In the genomic region with DNA sequence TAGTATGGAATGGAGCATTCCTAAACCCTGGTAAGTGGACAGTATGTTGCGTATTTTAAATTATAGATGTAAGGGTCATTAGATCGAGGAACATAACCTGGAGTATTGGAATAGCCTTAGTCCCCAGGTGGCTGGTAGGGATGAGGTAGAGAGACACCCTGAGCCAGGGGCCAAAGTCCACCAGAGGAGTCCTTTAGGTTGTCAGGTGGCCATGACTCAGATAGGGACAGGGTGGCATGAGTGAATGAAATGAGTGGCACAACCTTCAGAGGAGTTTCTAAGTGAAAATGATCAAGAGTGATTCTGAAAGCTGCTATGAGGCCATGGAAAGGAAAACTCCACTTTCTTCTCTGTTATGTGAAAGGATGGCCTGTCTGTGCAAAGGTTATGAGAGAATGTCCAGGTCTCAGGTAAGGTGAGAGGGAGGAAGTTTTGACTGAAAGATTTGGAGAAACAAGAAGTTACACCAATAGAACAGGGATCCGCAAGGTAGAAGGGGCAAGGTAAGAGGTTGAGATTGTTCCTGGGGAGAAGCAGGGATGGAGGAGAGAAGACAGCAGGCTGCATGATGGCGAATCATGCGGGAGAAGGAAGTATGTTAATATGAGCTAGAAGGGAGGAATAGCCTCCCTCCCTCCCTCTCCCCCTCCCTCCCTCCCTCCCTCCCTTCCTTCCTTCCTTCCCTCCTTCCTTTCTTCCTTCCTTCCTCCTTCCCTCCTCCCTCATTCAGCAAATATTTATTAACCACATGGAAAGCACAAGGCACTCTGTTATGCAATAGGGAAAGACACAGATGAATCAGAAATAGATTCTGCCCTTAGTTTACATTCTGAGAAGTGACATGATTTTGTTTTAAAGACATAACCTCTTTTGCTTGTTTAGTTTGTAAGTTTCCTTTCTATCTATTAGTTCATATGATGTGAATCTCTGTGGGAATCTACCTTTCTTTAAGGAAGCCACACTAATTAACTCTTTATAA, we compare ENCODE assay signal across 14 cellular contexts. TPM values are rescaled to one million over a fixed set of nuclear protein-coding genes. Genes with fewer than 3 reads are reported as not detected.
DNase-seq lines count a peak whose midpoint lies in the region; ATAC-seq, FAIRE-seq and TF ChIP-seq lines count a peak whose summit lies in the region.
"Had no signal": no experiment of that assay in that cellular context is flagged by ENCODE, and none has a peak within 500 bp of the region (broad histone marks: within the 10 kb centered on the region; RNA-seq: fewer than 3 reads in every experiment).

No MANE protein-coding gene starts in this region.

- peak; percentile 86 for DNase-seq in HCEC 1CT
- DNase-seq in astrocyte (ENCODE audit: low read depth), result peak; percentile 21
- DNase-seq in hepatocyte (ENCODE audit: low spot score), result peak; percentile 53
- no peak for DNase-seq in stimulated activated effector memory CD8-positive, alpha-beta T cell treated with anti-CD3 and anti-CD28 coated beads, Interleukin-12 subunit alpha, Interleukin-12 subunit beta, amount 100 ng/mL, for 72 hours (ENCODE audit: low spot score in 2 of 2)
- DNase-seq in T-helper 9 cell, result no peak
- DNase-seq in activated T-helper 2 cell treated with anti-CD3 and anti-CD28 coated beads, Interferon-gamma antibody, Interleukin-2, Interleukin-4, amounts not matched to agents 10 μg/mL and 5 μg/mL and 100 μg/mL, durations not matched to agents 14 hours and 24 hours and 36 hours (ENCODE audit: low spot score), result no peak
- DNase-seq: activated CD4-positive, alpha-beta T cell treated with anti-CD3 and anti-CD28 coated beads for 48 hours; activated gamma-delta T cell; cerebellar nuclear complex; NCI-H2029; NK-92 treated with Interleukin-12 subunit alpha and Interleukin-12 subunit beta, amount 100 ng/mL, for 24 hours had no signal

- FAIRE-seq in astrocyte (lab: Jason Lieb, UNC), result no peak

- no peak overlapping the region for H3K27ac Mint-ChIP-seq in astrocyte (ENCODE audit: unreplicated experiment)
- no peak overlapping the region for H3K27ac Mint-ChIP-seq in stimulated activated effector memory CD8-positive, alpha-beta T cell treated with anti-CD3 and anti-CD28 coated beads, Interleukin-12 subunit alpha, Interleukin-12 subunit beta, amount 100 ng/mL, for 72 hours
- H3K27ac Mint-ChIP-seq in activated T-helper 2 cell treated with anti-CD3 and anti-CD28 coated beads, Interferon-gamma antibody, Interleukin-2, Interleukin-4, amounts not matched to agents 10 μg/mL and 5 μg/mL and 100 μg/mL, durations not matched to agents 14 hours and 24 hours and 36 hours, result no peak overlapping the region

- H3K9me3 ChIP-seq in astrocyte (ENCODE audit: insufficient read depth, low read depth, low read length), result no peaks in the 10 kb centered on the region
- H3K9me3 ChIP-seq in hepatocyte (ENCODE audit: low read depth), result no peaks in the 10 kb centered on the region
- H3K9me3 ChIP-seq: thoracic aorta had no signal

- H3K9me2 ChIP-seq in hepatocyte (replicated peaks; ENCODE audit: insufficient read depth), result no peaks in the 10 kb centered on the region

- peaks cover 2% of the 10 kb centered on the region for H3K4me1 Mint-ChIP-seq in astrocyte (ENCODE audit: low read depth, unreplicated experiment)
- H3K4me1 Mint-ChIP-seq in stimulated activated effector memory CD8-positive, alpha-beta T cell treated with anti-CD3 and anti-CD28 coated beads, Interleukin-12 subunit alpha, Interleukin-12 subunit beta, amount 100 ng/mL, for 72 hours, result peaks cover 10% of the 10 kb centered on the region
- peaks cover 2% of the 10 kb centered on the region for H3K4me1 Mint-ChIP-seq in activated T-helper 2 cell treated with anti-CD3 and anti-CD28 coated beads, Interferon-gamma antibody, Interleukin-2, Interleukin-4, amounts not matched to agents 10 μg/mL and 5 μg/mL and 100 μg/mL, durations not matched to agents 14 hours and 24 hours and 36 hours (ENCODE audit: low read depth)

- H3K4me3 ChIP-seq in astrocyte (ENCODE audit: insufficient read depth, low read depth, low read length) (no peak overlapping the region), hepatocyte (no peak overlapping the region)
- H3K4me3 ChIP-seq: thoracic aorta had no signal

- no peak overlapping the region for H3K4me2 ChIP-seq in astrocyte (ENCODE audit: low read length)
- H3K4me2 ChIP-seq in hepatocyte, result peak overlapping the region; percentile 14

- peaks cover 4% of the 10 kb centered on the region for H3K9me3 Mint-ChIP-seq in astrocyte (ENCODE audit: unreplicated experiment)
- H3K9me3 Mint-ChIP-seq in stimulated activated effector memory CD8-positive, alpha-beta T cell treated with anti-CD3 and anti-CD28 coated beads, Interleukin-12 subunit alpha, Interleukin-12 subunit beta, amount 100 ng/mL, for 72 hours, result no peaks in the 10 kb centered on the region
- H3K9me3 Mint-ChIP-seq in activated T-helper 2 cell treated with anti-CD3 and anti-CD28 coated beads, Interferon-gamma antibody, Interleukin-2, Interleukin-4, amounts not matched to agents 10 μg/mL and 5 μg/mL and 100 μg/mL, durations not matched to agents 14 hours and 24 hours and 36 hours, result no peaks in the 10 kb centered on the region

- H3K27ac ChIP-seq in astrocyte (ENCODE audit: low read depth, low read length), result no peak overlapping the region
- peak overlapping the region; percentile 65 for H3K27ac ChIP-seq in hepatocyte
- H3K27ac ChIP-seq: thoracic aorta had no signal

- H3K36me3 Mint-ChIP-seq in astrocyte (ENCODE audit: low read depth, unreplicated experiment), result no peaks in the 10 kb centered on the region
- no peaks in the 10 kb centered on the region for H3K36me3 Mint-ChIP-seq in stimulated activated effector memory CD8-positive, alpha-beta T cell treated with anti-CD3 and anti-CD28 coated beads, Interleukin-12 subunit alpha, Interleukin-12 subunit beta, amount 100 ng/mL, for 72 hours
- H3K36me3 Mint-ChIP-seq in activated T-helper 2 cell treated with anti-CD3 and anti-CD28 coated beads, Interferon-gamma antibody, Interleukin-2, Interleukin-4, amounts not matched to agents 10 μg/mL and 5 μg/mL and 100 μg/mL, durations not matched to agents 14 hours and 24 hours and 36 hours (ENCODE audit: low read depth), result no peaks in the 10 kb centered on the region

- no peak overlapping the region for H3K4me3 Mint-ChIP-seq in astrocyte (ENCODE audit: unreplicated experiment)
- H3K4me3 Mint-ChIP-seq in stimulated activated effector memory CD8-positive, alpha-beta T cell treated with anti-CD3 and anti-CD28 coated beads, Interleukin-12 subunit alpha, Interleukin-12 subunit beta, amount 100 ng/mL, for 72 hours, result no peak overlapping the region
- no peak overlapping the region for H3K4me3 Mint-ChIP-seq in activated T-helper 2 cell treated with anti-CD3 and anti-CD28 coated beads, Interferon-gamma antibody, Interleukin-2, Interleukin-4, amounts not matched to agents 10 μg/mL and 5 μg/mL and 100 μg/mL, durations not matched to agents 14 hours and 24 hours and 36 hours (ENCODE audit: low read depth)

- H4K20me1 ChIP-seq in astrocyte (ENCODE audit: insufficient read depth, low read length) (no peaks in the 10 kb centered on the region), hepatocyte (ENCODE audit: insufficient read depth, poor library complexity, severe bottlenecking) (no peaks in the 10 kb centered on the region)

- H3K36me3 ChIP-seq in astrocyte (ENCODE audit: insufficient read depth, low read length), result no peaks in the 10 kb centered on the region
- H3K36me3 ChIP-seq in hepatocyte (replicated peaks; ENCODE audit: insufficient read depth, low read depth), result no peaks in the 10 kb centered on the region
- H3K36me3 ChIP-seq: thoracic aorta had no signal

- WGBS in hepatocyte (ENCODE audit: low lambda C conversion rate, missing lambda C conversion rate), result 60% methylated on average over 5 of the region's 5 CpGs

- intact Hi-C loops in activated T-helper 2 cell treated with anti-CD3 and anti-CD28 coated beads, Interferon-gamma antibody, Interleukin-2, Interleukin-4, amounts not matched to agents 10 μg/mL and 5 μg/mL and 100 μg/mL, durations not matched to agents 14 hours and 24 hours and 36 hours (cut with micrococcal nuclease), result no loop called here

- TF ChIP-seq CTCF in astrocyte (IDR thresholded peaks at IDR 0.05; ENCODE audit: insufficient read depth, low read depth, low read length) (no peak), hepatocyte (IDR thresholded peaks at IDR 0.05; ENCODE audit: poor library complexity) (no peak)

- ATAC-seq in stimulated activated effector memory CD8-positive, alpha-beta T cell treated with anti-CD3 and anti-CD28 coated beads, Interleukin-12 subunit alpha, Interleukin-12 subunit beta, amount 100 ng/mL, for 72 hours, result peak; percentile 65
- ATAC-seq in GM18907 (IDR thresholded peaks at IDR 0.05; ENCODE audit: unreplicated experiment) (no peak), HG02852 (IDR thresholded peaks at IDR 0.05; ENCODE audit: unreplicated experiment) (no peak)

- H3K9ac ChIP-seq in astrocyte (ENCODE audit: low read length), result no peak overlapping the region

- peaks cover 46% of the 10 kb centered on the region for H3K27me3 Mint-ChIP-seq in astrocyte (ENCODE audit: low read depth, unreplicated experiment)
- peaks cover 44% of the 10 kb centered on the region for H3K27me3 Mint-ChIP-seq in activated T-helper 2 cell treated with anti-CD3 and anti-CD28 coated beads, Interferon-gamma antibody, Interleukin-2, Interleukin-4, amounts not matched to agents 10 μg/mL and 5 μg/mL and 100 μg/mL, durations not matched to agents 14 hours and 24 hours and 36 hours (ENCODE audit: low read depth)

- no peak overlapping the region for H2AFZ ChIP-seq in astrocyte (ENCODE audit: low read depth, low read length)
- no peak overlapping the region for H2AFZ ChIP-seq in hepatocyte

- no peaks in the 10 kb centered on the region for H3K4me1 ChIP-seq in astrocyte (ENCODE audit: insufficient read depth, low read length)
- H3K4me1 ChIP-seq in hepatocyte (ENCODE audit: insufficient read depth), result no peaks in the 10 kb centered on the region

- H3K27me3 ChIP-seq in astrocyte (ENCODE audit: insufficient read depth, low read length) (peaks cover 40% of the 10 kb centered on the region), hepatocyte (peaks cover 2% of the 10 kb centered on the region)

- no peaks in the 10 kb centered on the region for H3K79me2 ChIP-seq in astrocyte (ENCODE audit: insufficient read depth, low read length)
- no peaks in the 10 kb centered on the region for H3K79me2 ChIP-seq in hepatocyte

RNA-seq across cellular contexts. Expression of a gene that starts 14.0 kb away (rescaled TPM):
- 0.58 and 0.95 TPM in 2 replicates for total RNA-seq in astrocyte
- total RNA-seq in hepatocyte, result 4.8 and 9.1 TPM in 2 replicates
- polyA plus RNA-seq in hepatocyte, result 7.0 and 7.4 TPM in 2 replicates
- 13.2 and 15.4 TPM in 2 replicates for total RNA-seq in activated T-helper 2 cell treated with anti-CD3 and anti-CD28 coated beads, Interferon-gamma antibody, Interleukin-2, Interleukin-4, amounts not matched to agents 10 μg/mL and 5 μg/mL and 100 μg/mL, durations not matched to agents 14 hours and 24 hours and 36 hours

RNA-seq across cellular contexts. Expression of a gene that starts 14.1 kb away (rescaled TPM):
- total RNA-seq in astrocyte (61.9 and 73.9 TPM in 2 replicates), hepatocyte (37.8 and 45.0 TPM in 2 replicates)
- polyA plus RNA-seq in hepatocyte, result 68.8 and 84.5 TPM in 2 replicates
- total RNA-seq in activated T-helper 2 cell treated with anti-CD3 and anti-CD28 coated beads, Interferon-gamma antibody, Interleukin-2, Interleukin-4, amounts not matched to agents 10 μg/mL and 5 μg/mL and 100 μg/mL, durations not matched to agents 14 hours and 24 hours and 36 hours, result 0.21 TPM in 1 of 2 replicates, not detected in the other

RNA-seq across cellular contexts. Expression of a gene that starts 19.0 kb away (rescaled TPM):
- 0.32 and 0.67 TPM in 2 replicates for total RNA-seq in astrocyte
- 0.63 and 1.4 TPM in 2 replicates for total RNA-seq in hepatocyte
- 1.3 and 4.1 TPM in 2 replicates for polyA plus RNA-seq in hepatocyte
- 1.5 and 2.3 TPM in 2 replicates for total RNA-seq in activated T-helper 2 cell treated with anti-CD3 and anti-CD28 coated beads, Interferon-gamma antibody, Interleukin-2, Interleukin-4, amounts not matched to agents 10 μg/mL and 5 μg/mL and 100 μg/mL, durations not matched to agents 14 hours and 24 hours and 36 hours

RNA-seq across cellular contexts. Expression of a gene that starts 42.5 kb away (rescaled TPM):
- total RNA-seq in astrocyte (5.5 TPM in 2 replicates), hepatocyte (4.2 and 5.1 TPM in 2 replicates)
- polyA plus RNA-seq in hepatocyte, result 3.6 and 6.2 TPM in 2 replicates
- 10.7 and 11.9 TPM in 2 replicates for total RNA-seq in activated T-helper 2 cell treated with anti-CD3 and anti-CD28 coated beads, Interferon-gamma antibody, Interleukin-2, Interleukin-4, amounts not matched to agents 10 μg/mL and 5 μg/mL and 100 μg/mL, durations not matched to agents 14 hours and 24 hours and 36 hours

RNA-seq across cellular contexts. Expression of a gene that starts 43.9 kb away (rescaled TPM):
- 7.8 and 9.3 TPM in 2 replicates for total RNA-seq in astrocyte
- total RNA-seq in hepatocyte, result 3.3 and 3.6 TPM in 2 replicates
- 0.56 and 0.92 TPM in 2 replicates for polyA plus RNA-seq in hepatocyte
- 7.9 and 9.5 TPM in 2 replicates for total RNA-seq in activated T-helper 2 cell treated with anti-CD3 and anti-CD28 coated beads, Interferon-gamma antibody, Interleukin-2, Interleukin-4, amounts not matched to agents 10 μg/mL and 5 μg/mL and 100 μg/mL, durations not matched to agents 14 hours and 24 hours and 36 hours

Comparison
In these comparisons a context has a peak if more than half of its experiments do, and no peak if none do; other contexts are left out.
1. DNase-seq: peak in HCEC 1CT (single experiment), astrocyte (single experiment) and hepatocyte (single experiment); none in stimulated activated effector memory CD8-positive, alpha-beta T cell treated with anti-CD3 and anti-CD28 coated beads, Interleukin-12 subunit alpha, Interleukin-12 subunit beta, amount 100 ng/mL, for 72 hours (0 of 2), T-helper 9 cell (single experiment) and activated T-helper 2 cell treated with anti-CD3 and anti-CD28 coated beads, Interferon-gamma antibody, Interleukin-2, Interleukin-4, amounts not matched to agents 10 μg/mL and 5 μg/mL and 100 μg/mL, durations not matched to agents 14 hours and 24 hours and 36 hours (single experiment).
2. RNA of a gene that starts 14.1 kb away (total RNA-seq): 61.9 to 73.9 TPM in astrocyte and 37.8 to 45.0 TPM in hepatocyte; 0.21 TPM in activated T-helper 2 cell treated with anti-CD3 and anti-CD28 coated beads, Interferon-gamma antibody, Interleukin-2, Interleukin-4, amounts not matched to agents 10 μg/mL and 5 μg/mL and 100 μg/mL, durations not matched to agents 14 hours and 24 hours and 36 hours; every median in the first group is over 10 times any median in the second.